ENCODE assay signal across 15 cellular contexts in the genomic region with DNA sequence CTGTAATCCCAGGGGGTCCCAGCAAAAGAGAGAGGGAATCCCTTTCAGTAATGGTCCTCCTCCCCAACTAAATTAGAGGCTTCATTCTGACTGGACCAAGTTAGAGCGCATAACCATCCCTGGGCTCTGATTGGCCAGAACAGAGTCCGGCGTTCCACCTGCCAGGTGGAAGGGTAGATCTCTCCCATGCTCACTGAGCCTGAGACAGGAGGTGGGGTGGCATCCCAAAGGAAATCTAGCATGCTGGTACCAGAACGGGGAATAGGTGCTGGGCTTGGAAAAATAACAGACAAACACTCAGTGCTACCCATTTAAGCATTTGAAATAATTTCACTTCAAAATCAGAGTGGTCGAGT. TPM values are rescaled to one million over a fixed set of nuclear protein-coding genes. Genes with fewer than 3 reads are reported as not detected.
DNase-seq lines count a peak whose midpoint lies in the region; ATAC-seq and TF ChIP-seq lines count a peak whose summit lies in the region.
"Had no signal": no experiment of that assay in that cellular context is flagged by ENCODE, and none has a peak within 500 bp of the region (broad histone marks: within the 10 kb centered on the region; RNA-seq: fewer than 3 reads in every experiment).

No MANE protein-coding gene starts in this region.

- H3F3A ChIP-seq in PC-3 (ENCODE audit: low read length, unreplicated experiment) = no peaks in the 10 kb centered on the region

- H3K9ac ChIP-seq in PC-3 (ENCODE audit: low read length) = no peak overlapping the region

- in situ Hi-C loops in KBM-7 (cut with MboI; ENCODE audit: low pct_unique_long_range_greater_than_20kb, low sequenced_read_pairs) = no loop called here

- H4K20me1 ChIP-seq in PC-3 (ENCODE audit: low read length) = no peaks in the 10 kb centered on the region

- CTCF ChIA-PET in PC-3 (lab: Charles Lee) = no interaction called here

- no peaks in the 10 kb centered on the region for H3K4me1 ChIP-seq in PC-3 (ENCODE audit: insufficient read depth, low read length)

- intact Hi-C loops in PC-3 (cut with micrococcal nuclease) = no loop called here

- H3K36me3 Mint-ChIP-seq in activated T-helper 17 cell treated with anti-CD3 and anti-CD28 coated beads, Interleukin-2, amount 50 U/mL, for 72 hours (ENCODE audit: low read depth) = no peaks in the 10 kb centered on the region

- no peak overlapping the region for H3K27ac ChIP-seq in PC-3 (ENCODE audit: low read length)
- H3K27ac ChIP-seq: thyroid gland had no signal

- H3K27ac Mint-ChIP-seq in activated T-helper 17 cell treated with anti-CD3 and anti-CD28 coated beads, Interleukin-2, amount 50 U/mL, for 72 hours = peak overlapping the region; percentile 94
- H3K27ac Mint-ChIP-seq: activated naive CD8-positive, alpha-beta T cell treated with anti-CD3 and anti-CD28 coated beads, Interleukin-2, amount 10 ng/mL, durations not matched to agents 7 days and 5 days had no signal

- peaks cover 11% of the 10 kb centered on the region for H3K9me3 Mint-ChIP-seq in activated T-helper 17 cell treated with anti-CD3 and anti-CD28 coated beads, Interleukin-2, amount 50 U/mL, for 72 hours

- H3K9me2 ChIP-seq in PC-3 (replicated peaks; ENCODE audit: low read length) = no peaks in the 10 kb centered on the region

- H3K4me2 ChIP-seq in PC-3 (ENCODE audit: low read length) = no peak overlapping the region

- peaks cover 26% of the 10 kb centered on the region for H3K27me3 Mint-ChIP-seq in activated T-helper 17 cell treated with anti-CD3 and anti-CD28 coated beads, Interleukin-2, amount 50 U/mL, for 72 hours

- no peak overlapping the region for H3K4me3 ChIP-seq in PC-3 (ENCODE audit: low read length)
- H3K4me3 ChIP-seq: heart right ventricle, thyroid gland had no signal

- peaks cover 26% of the 10 kb centered on the region for H3K4me1 Mint-ChIP-seq in activated T-helper 17 cell treated with anti-CD3 and anti-CD28 coated beads, Interleukin-2, amount 50 U/mL, for 72 hours

- ATAC-seq in GM18520 (IDR thresholded peaks at IDR 0.05; ENCODE audit: unreplicated experiment) (peak; percentile 15), GM19397 (IDR thresholded peaks at IDR 0.05; ENCODE audit: unreplicated experiment) (peak; percentile 10), HG02973 (IDR thresholded peaks at IDR 0.05; ENCODE audit: unreplicated experiment) (peak; percentile 14), GM21737 (IDR thresholded peaks at IDR 0.05; ENCODE audit: unreplicated experiment) (no peak), PC-3 (no peak)
- no peak for ATAC-seq in activated T-helper 17 cell treated with anti-CD3 and anti-CD28 coated beads, Interleukin-2, amount 50 U/mL, for 72 hours (replicated peaks)
- ATAC-seq: heart right ventricle, Right ventricle myocardium inferior had no signal

- H3K27me3 ChIP-seq in PC-3 (ENCODE audit: low read length) = no peaks in the 10 kb centered on the region
- H3K27me3 ChIP-seq: thyroid gland had no signal

- no peaks in the 10 kb centered on the region for H3K9me3 ChIP-seq in PC-3 (ENCODE audit: low read length)
- H3K9me3 ChIP-seq: thyroid gland had no signal

- TF ChIP-seq CTCF in PC-3 (conservative IDR thresholded peaks at IDR 0.05; ENCODE audit: low read depth, low read length) = no peak

- BruUV-seq in PC-3 (replicated peaks; lab: Mats Ljungman, UMichigan) = no TSS peak

- no peaks in the 10 kb centered on the region for H3K36me3 ChIP-seq in PC-3 (ENCODE audit: low read depth, low read length)
- H3K36me3 ChIP-seq: heart right ventricle, thyroid gland had no signal

- peak overlapping the region; percentile 57 for H3K4me3 Mint-ChIP-seq in activated T-helper 17 cell treated with anti-CD3 and anti-CD28 coated beads, Interleukin-2, amount 50 U/mL, for 72 hours
- H3K4me3 Mint-ChIP-seq: activated naive CD8-positive, alpha-beta T cell treated with anti-CD3 and anti-CD28 coated beads, Interleukin-2, amount 10 ng/mL, durations not matched to agents 7 days and 5 days had no signal

- POLR2A ChIA-PET in PC-3 (lab: Charles Lee; ENCODE audit: unreplicated experiment) = no interaction called here

- H2AFZ ChIP-seq in PC-3 (ENCODE audit: low read length) = no peak overlapping the region

- H3K79me2 ChIP-seq in PC-3 (ENCODE audit: low read length) = no peaks in the 10 kb centered on the region

- no peak for DNase-seq in KBM-7
- no peak for DNase-seq in PC-3
- DNase-seq: activated naive CD8-positive, alpha-beta T cell treated with anti-CD3 and anti-CD28 coated beads, Interleukin-2, amount 10 ng/mL, durations not matched to agents 7 days and 5 days; heart right ventricle; Karpas-422; NCI-H146; NCI-H345; NK-92 treated with Interleukin-12 subunit alpha and Interleukin-12 subunit beta, amount 100 ng/mL, for 24 hours; thyroid gland had no signal

RNA-seq across cellular contexts. Expression of gene TSPAN33, which starts 21.0 kb away (rescaled TPM):
- total RNA-seq in activated T-helper 17 cell treated with anti-CD3 and anti-CD28 coated beads, Interleukin-2, amount 50 U/mL, for 72 hours = 1 to 10 TPM in 1 of 2 donors, under 1 TPM in 1; 0.67 to 2.6 TPM
- total RNA-seq in PC-3 (2014; rRNA removed) = 23.7 and 26.4 TPM in 2 replicates

Comparison
In these comparisons a context has a peak if more than half of its experiments do, and no peak if none do; other contexts are left out.
1. ATAC-seq: peak in GM18520 (single experiment), GM19397 (single experiment) and HG02973 (single experiment); none in activated T-helper 17 cell treated with anti-CD3 and anti-CD28 coated beads, Interleukin-2, amount 50 U/mL, for 72 hours (single experiment), GM21737 (single experiment) and PC-3 (single experiment).